23 cellular contexts compared by ENCODE assay signal in the genomic region with DNA sequence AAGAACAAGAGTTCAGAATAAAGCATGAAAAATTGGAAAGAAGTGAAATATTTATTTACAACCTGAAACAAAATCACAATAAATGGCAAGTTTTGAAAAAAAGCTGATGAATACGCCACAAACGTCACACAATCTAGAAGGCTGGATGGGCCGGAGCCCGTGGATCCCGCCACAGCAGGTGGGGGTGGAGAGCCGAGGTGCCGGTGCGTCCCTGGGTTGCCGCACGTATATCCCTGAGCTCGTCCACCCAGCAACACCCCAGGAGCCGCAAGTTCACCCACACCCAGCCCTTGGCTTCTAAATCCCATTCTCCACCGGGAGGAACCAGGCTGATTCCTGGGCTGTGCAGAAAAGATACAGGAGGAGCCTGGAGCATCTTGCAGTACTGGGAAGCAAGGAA. TPM values are rescaled to one million over a fixed set of nuclear protein-coding genes. Genes with fewer than 3 reads are reported as not detected.
"Had no signal": no experiment of that assay in that cellular context is flagged by ENCODE, and none has a peak within 500 bp of the region (broad histone marks: within the 10 kb centered on the region; RNA-seq: fewer than 3 reads in every experiment).

No MANE protein-coding gene starts in this region.

- H3K27ac Mint-ChIP-seq: activated B cell treated with CpG ODN at 0.5 μM for 24 hours; activated naive CD4-positive, alpha-beta T cell treated with anti-CD3 and anti-CD28 coated beads, Interleukin-2, amount 10 ng/mL, durations not matched to agents 7 days and 5 days; activated T-helper 2 cell treated with anti-CD3 and anti-CD28 coated beads, Interferon-gamma antibody, Interleukin-2, Interleukin-4, amounts not matched to agents 10 μg/mL and 5 μg/mL and 100 μg/mL, durations not matched to agents 14 hours and 24 hours and 36 hours; T-helper 1 cell treated with Interleukin-12 subunit alpha and Interleukin-12 subunit beta and Interleukin-4 antibody, amounts not matched to agents 30 μg/mL and 1 μg/mL, for 36 hours had no signal

- H3K36me3 Mint-ChIP-seq: brain had no signal

- H3K27me3 Mint-ChIP-seq: activated B cell treated with CpG ODN at 0.5 μM for 24 hours had no signal

- DNase-seq: activated B cell treated with CpG ODN at 0.5 μM for 24 hours; activated CD4-positive, alpha-beta T cell treated with anti-CD3 and anti-CD28 coated beads, Interleukin-2, amount 50 U/mL, for 48 hours; activated gamma-delta T cell treated with Interleukin-2 at 50 U/mL for 16 hours; activated naive CD4-positive, alpha-beta T cell treated with anti-CD3 and anti-CD28 coated beads, Interleukin-2, amount 10 ng/mL, durations not matched to agents 7 days and 5 days; activated T-cell treated with anti-CD3 and anti-CD28 coated beads for 4 hours; activated T-cell treated with anti-CD3 and anti-CD28 coated beads, Interleukin-2, amount 50 U/mL, for 48 hours; amygdala; MM.1S; NCI-H1105; NCI-H1436; NCI-H187; NCI-H2081; NCI-H446; NCI-H524; SHP77 treated with DMSO at 0.1 percent for 48 hours; T-helper 9 cell had no signal

- H3K4me3 Mint-ChIP-seq: activated B cell treated with CpG ODN at 0.5 μM for 24 hours; activated naive CD4-positive, alpha-beta T cell treated with anti-CD3 and anti-CD28 coated beads, Interleukin-2, amount 10 ng/mL, durations not matched to agents 7 days and 5 days; brain; central memory CD8-positive, alpha-beta T cell; T-helper 1 cell treated with Interleukin-12 subunit alpha and Interleukin-12 subunit beta and Interleukin-4 antibody, amounts not matched to agents 30 μg/mL and 1 μg/mL, for 36 hours had no signal

RNA-seq across cellular contexts. Expression of gene TTLL10, which starts 25.6 kb away (rescaled TPM):
- total RNA-seq: activated CD8-positive, alpha-beta memory T cell treated with anti-CD3 and anti-CD28 coated beads for 36 hours; activated T-helper 2 cell treated with anti-CD3 and anti-CD28 coated beads, Interferon-gamma antibody, Interleukin-2, Interleukin-4, amounts not matched to agents 10 μg/mL and 5 μg/mL and 100 μg/mL, durations not matched to agents 14 hours and 24 hours and 36 hours; astrocyte; SK-MEL-5 had no signal

RNA-seq across cellular contexts. Expression of gene TNFRSF18, which starts 58.3 kb away (rescaled TPM):
- total RNA-seq: SK-MEL-5 had no signal
